Comparison of ENCODE assay signal across 17 cellular contexts in genomic region chr1:43129334-43129733, GRCh38. TPM values are rescaled to one million over a fixed set of nuclear protein-coding genes. Genes with fewer than 3 reads are reported as not detected.
A peak's percentile ranks its signal among the peaks of the same experiment; 100 is the strongest.
DNase-seq lines count a peak whose midpoint lies in the region; ATAC-seq and TF ChIP-seq lines count a peak whose summit lies in the region.
"Had no signal": no experiment of that assay in that cellular context is flagged by ENCODE, and none has a peak within 500 bp of the region (broad histone marks: within the 10 kb centered on the region; RNA-seq: fewer than 3 reads in every experiment).

No MANE protein-coding gene starts in this region.

- no peaks in the 10 kb centered on the region for H3K79me2 ChIP-seq in PC-9 (ENCODE audit: low read depth)

- H3K36me3 Mint-ChIP-seq in nephron progenitor cell (ENCODE audit: low read depth): peaks cover 72% of the 10 kb centered on the region
- no peaks in the 10 kb centered on the region for H3K36me3 Mint-ChIP-seq in Caco-2 (ENCODE audit: insufficient read depth, unreplicated experiment)
- H3K36me3 Mint-ChIP-seq: CD4-positive, CD25-positive, alpha-beta regulatory T cell; CD8-positive, alpha-beta T cell had no signal

- H3K27me3 ChIP-seq in PC-9 (ENCODE audit: insufficient read depth, low read depth): no peaks in the 10 kb centered on the region
- no peaks in the 10 kb centered on the region for H3K27me3 ChIP-seq in Caco-2 (replicated peaks; ENCODE audit: control insufficient read depth, insufficient read depth, low read length)
- H3K27me3 ChIP-seq: BLaER1 had no signal

- no peaks in the 10 kb centered on the region for H3F3A ChIP-seq in PC-9 (ENCODE audit: insufficient read depth, low read depth)

- H3K27ac Mint-ChIP-seq in nephron progenitor cell (peak overlapping the region; percentile 17), Caco-2 (ENCODE audit: unreplicated experiment) (no peak overlapping the region)
- H3K27ac Mint-ChIP-seq: B cell; CD4-positive, CD25-positive, alpha-beta regulatory T cell; CD8-positive, alpha-beta T cell; H9 had no signal

- H3K4me3 ChIP-seq in PC-9 (no peak overlapping the region), Caco-2 (ENCODE audit: low read depth, low read length) (no peak overlapping the region)
- H3K4me3 ChIP-seq: BLaER1, GM23248 had no signal

- CTCF ChIA-PET in PC-9 (lab: Charles Lee) (no interaction called here), Caco-2 (lab: Charles Lee) (no interaction called here)

- intact Hi-C loops in PC-9 (cut with micrococcal nuclease; ENCODE audit: unreplicated experiment): no loop called here
- intact Hi-C loops in Caco-2 (cut with micrococcal nuclease; ENCODE audit: unreplicated experiment): no loop called here

- peak; percentile 60 for DNase-seq in D341Med (ENCODE audit: low spot score)
- DNase-seq in PC-9: no peak
- no peak for DNase-seq in nephron progenitor cell
- no peak for DNase-seq in Caco-2
- DNase-seq in SIG-M5 (lab: John Stamatoyannopoulos, UW): no peak
- DNase-seq: CD4-positive, CD25-positive, alpha-beta regulatory T cell; CD8-positive, alpha-beta T cell; DMS53; GF-D8; GM23248; H9 had no signal

- H3K27ac ChIP-seq in PC-9: no peak overlapping the region
- H3K27ac ChIP-seq: 22Rv1, BLaER1, C4-2B, GM23248 had no signal

- H3K9me2 ChIP-seq in PC-9 (ENCODE audit: insufficient read depth): no peaks in the 10 kb centered on the region

- POLR2A ChIA-PET in PC-9 (lab: Charles Lee; ENCODE audit: unreplicated experiment) (no interaction called here), Caco-2 (lab: Charles Lee) (no interaction called here)

- H3K4me3 Mint-ChIP-seq in nephron progenitor cell: no peak overlapping the region
- no peak overlapping the region for H3K4me3 Mint-ChIP-seq in Caco-2 (ENCODE audit: unreplicated experiment)
- H3K4me3 Mint-ChIP-seq: B cell; CD4-positive, CD25-positive, alpha-beta regulatory T cell; CD8-positive, alpha-beta T cell; H9 had no signal

- H3K9me3 ChIP-seq in PC-9 (ENCODE audit: insufficient read depth, low read depth): no peaks in the 10 kb centered on the region
- peaks cover 4% of the 10 kb centered on the region; the same call in 1 of the 2 replicates for H3K9me3 ChIP-seq in Caco-2
- H3K9me3 ChIP-seq: BLaER1 had no signal

- H2AFZ ChIP-seq in PC-9: peak overlapping the region; percentile 10; the same call in 1 of the 2 replicates
- H2AFZ ChIP-seq: GM23248 had no signal

- ATAC-seq in GM21529 (IDR thresholded peaks at IDR 0.05; ENCODE audit: unreplicated experiment): no peak
- ATAC-seq: CD8-positive, alpha-beta T cell; HCT116 had no signal

- H3K9me3 Mint-ChIP-seq in nephron progenitor cell (peaks cover 52% of the 10 kb centered on the region), Caco-2 (ENCODE audit: unreplicated experiment) (peaks cover 9% of the 10 kb centered on the region)
- H3K9me3 Mint-ChIP-seq: CD8-positive, alpha-beta T cell had no signal

- H3K27me3 Mint-ChIP-seq in nephron progenitor cell (ENCODE audit: low read depth, poor library complexity) (no peaks in the 10 kb centered on the region), Caco-2 (ENCODE audit: insufficient read depth, unreplicated experiment) (no peaks in the 10 kb centered on the region)

- H3K36me3 ChIP-seq in PC-9 (ENCODE audit: low read depth) (no peaks in the 10 kb centered on the region), Caco-2 (ENCODE audit: control insufficient read depth, insufficient read depth, low read length) (no peaks in the 10 kb centered on the region)
- H3K36me3 ChIP-seq: BLaER1 had no signal

- BruUV-seq in PC-9 (replicated peaks; lab: Mats Ljungman, UMichigan) (no TSS peak), Caco-2 (replicated peaks; lab: Mats Ljungman, UMichigan) (no TSS peak)

- H3K4me1 ChIP-seq in PC-9 (replicated peaks; ENCODE audit: insufficient read depth) (no peaks in the 10 kb centered on the region), Caco-2 (peaks cover 7% of the 10 kb centered on the region)
- H3K4me1 ChIP-seq: BLaER1 had no signal

- H3K4me1 Mint-ChIP-seq in nephron progenitor cell (peaks cover 4% of the 10 kb centered on the region), Caco-2 (ENCODE audit: low read depth, unreplicated experiment) (peaks cover 8% of the 10 kb centered on the region)
- H3K4me1 Mint-ChIP-seq: B cell; CD4-positive, CD25-positive, alpha-beta regulatory T cell had no signal

- TF ChIP-seq CTCF in PC-9 (conservative IDR thresholded peaks at IDR 0.05) (no peak), nephron progenitor cell (IDR thresholded peaks at IDR 0.05) (no peak), Caco-2 (IDR thresholded peaks at IDR 0.05; ENCODE audit: insufficient read depth in 1 of 2, low read depth in 1 of 2, low read length in 1 of 2, severe bottlenecking in 1 of 2, unreplicated experiment in 1 of 2) (no peak)

- H3K4me2 ChIP-seq in PC-9: no peak overlapping the region
- H3K4me2 ChIP-seq: BLaER1 had no signal

- H4K20me1 ChIP-seq in PC-9 (ENCODE audit: insufficient read depth): no peaks in the 10 kb centered on the region
- H4K20me1 ChIP-seq: BLaER1 had no signal

RNA-seq across cellular contexts. Expression of gene EBNA1BP2, which starts 42.8 kb away (rescaled TPM):
- total RNA-seq in PC-9 (2021) (151 and 153 TPM in 2 replicates), Caco-2 (2022) (56.3 and 61.6 TPM in 2 replicates)

RNA-seq across cellular contexts. Expression of gene CFAP57, which starts 42.8 kb away (rescaled TPM):
- total RNA-seq in PC-9 (2021) (1.6 and 1.7 TPM in 2 replicates), Caco-2 (2022) (0.23 and 0.35 TPM in 2 replicates)
- total RNA-seq: CD4-positive, CD25-positive, alpha-beta regulatory T cell; CD8-positive, alpha-beta T cell had no signal
